ENCODE assay signal across 20 cellular contexts in genomic region chr2:69907216-69907615, GRCh38. TPM values are rescaled to one million over a fixed set of nuclear protein-coding genes. Genes with fewer than 3 reads are reported as not detected.
DNase-seq lines count a peak whose midpoint lies in the region; ATAC-seq and TF ChIP-seq lines count a peak whose summit lies in the region.
"Had no signal": no experiment of that assay in that cellular context is flagged by ENCODE, and none has a peak within 500 bp of the region (broad histone marks: within the 10 kb centered on the region; RNA-seq: fewer than 3 reads in every experiment).

No MANE protein-coding gene starts in this region.

- H3K36me3 Mint-ChIP-seq in activated CD4-positive, alpha-beta T cell treated with anti-CD3 and anti-CD28 coated beads, Interleukin-2, amount 10 ng/mL, durations not matched to agents 24 days and 14 days (ENCODE audit: low read depth): peaks cover 29% of the 10 kb centered on the region
- peaks cover 31% of the 10 kb centered on the region for H3K36me3 Mint-ChIP-seq in activated CD4-positive, alpha-beta T cell treated with anti-CD3 and anti-CD28 coated beads for 36 hours (ENCODE audit: low read depth)
- peaks cover 46% of the 10 kb centered on the region for H3K36me3 Mint-ChIP-seq in stimulated activated naive CD8-positive, alpha-beta T cell treated with anti-CD3 and anti-CD28 coated beads, Interleukin-15, Interleukin-2, amounts not matched to agents 100 ng/mL and 50 ng/mL, for 24 hours (ENCODE audit: low read depth)

- TF ChIP-seq CTCF in left lung (IDR thresholded peaks at IDR 0.05) (no peak), upper lobe of right lung (IDR thresholded peaks at IDR 0.05) (no peak)

- H3K4me3 Mint-ChIP-seq in activated CD4-positive, alpha-beta T cell treated with anti-CD3 and anti-CD28 coated beads, Interleukin-2, amount 10 ng/mL, durations not matched to agents 24 days and 14 days: no peak overlapping the region
- no peak overlapping the region for H3K4me3 Mint-ChIP-seq in activated CD4-positive, alpha-beta T cell treated with anti-CD3 and anti-CD28 coated beads for 36 hours
- H3K4me3 Mint-ChIP-seq in stimulated activated naive CD8-positive, alpha-beta T cell treated with anti-CD3 and anti-CD28 coated beads, Interleukin-15, Interleukin-2, amounts not matched to agents 100 ng/mL and 50 ng/mL, for 24 hours: no peak overlapping the region
- no peak overlapping the region for H3K4me3 Mint-ChIP-seq in stimulated activated naive CD8-positive, alpha-beta T cell treated with anti-CD3 and anti-CD28 coated beads, Interleukin-15, amount 100 ng/mL, for 72 hours
- H3K4me3 Mint-ChIP-seq: B cell; CD14-positive monocyte; CD4-positive, CD25-positive, alpha-beta regulatory T cell; CD8-positive, alpha-beta T cell had no signal

- no peak overlapping the region for H3K27ac Mint-ChIP-seq in activated CD4-positive, alpha-beta T cell treated with anti-CD3 and anti-CD28 coated beads, Interleukin-2, amount 10 ng/mL, durations not matched to agents 24 days and 14 days
- H3K27ac Mint-ChIP-seq in activated CD4-positive, alpha-beta T cell treated with anti-CD3 and anti-CD28 coated beads for 36 hours: no peak overlapping the region
- H3K27ac Mint-ChIP-seq in stimulated activated naive CD8-positive, alpha-beta T cell treated with anti-CD3 and anti-CD28 coated beads, Interleukin-15, Interleukin-2, amounts not matched to agents 100 ng/mL and 50 ng/mL, for 24 hours: peak overlapping the region; percentile 21
- no peak overlapping the region for H3K27ac Mint-ChIP-seq in stimulated activated naive CD8-positive, alpha-beta T cell treated with anti-CD3 and anti-CD28 coated beads, Interleukin-15, amount 100 ng/mL, for 72 hours
- H3K27ac Mint-ChIP-seq: B cell; CD8-positive, alpha-beta T cell had no signal

- ATAC-seq in activated CD4-positive, alpha-beta T cell treated with anti-CD3 and anti-CD28 coated beads for 36 hours: no peak
- no peak for ATAC-seq in stimulated activated naive CD8-positive, alpha-beta T cell treated with anti-CD3 and anti-CD28 coated beads, Interleukin-15, amount 100 ng/mL, for 72 hours
- ATAC-seq in left lung (peak; percentile 74), upper lobe of right lung (peak; percentile 46)
- ATAC-seq: A549; CD8-positive, alpha-beta T cell had no signal

- peaks cover 0 to 22% of the 10 kb centered on the region in 2 donors for H3K4me1 ChIP-seq in left lung
- H3K4me1 ChIP-seq in upper lobe of right lung: no peaks in the 10 kb centered on the region
- H3K4me1 ChIP-seq: A549, Caco-2 had no signal

- H3K27me3 ChIP-seq in left lung: no peaks in the 10 kb centered on the region
- no peaks in the 10 kb centered on the region for H3K27me3 ChIP-seq in upper lobe of right lung
- H3K27me3 ChIP-seq: BLaER1 treated with 17β-estradiol and CSF1 and Interleukin-3, amounts not matched to agents 10 nM and 100 nM had no signal

- H3K9me3 Mint-ChIP-seq in activated CD4-positive, alpha-beta T cell treated with anti-CD3 and anti-CD28 coated beads, Interleukin-2, amount 10 ng/mL, durations not matched to agents 24 days and 14 days: no peaks in the 10 kb centered on the region
- H3K9me3 Mint-ChIP-seq in activated CD4-positive, alpha-beta T cell treated with anti-CD3 and anti-CD28 coated beads for 36 hours (ENCODE audit: low read depth): no peaks in the 10 kb centered on the region
- no peaks in the 10 kb centered on the region for H3K9me3 Mint-ChIP-seq in stimulated activated naive CD8-positive, alpha-beta T cell treated with anti-CD3 and anti-CD28 coated beads, Interleukin-15, Interleukin-2, amounts not matched to agents 100 ng/mL and 50 ng/mL, for 24 hours
- no peaks in the 10 kb centered on the region for H3K9me3 Mint-ChIP-seq in stimulated activated naive CD8-positive, alpha-beta T cell treated with anti-CD3 and anti-CD28 coated beads, Interleukin-15, amount 100 ng/mL, for 72 hours
- H3K9me3 Mint-ChIP-seq: CD4-positive, CD25-positive, alpha-beta regulatory T cell; CD8-positive, alpha-beta T cell had no signal

- POLR2A ChIA-PET in activated CD4-positive, alpha-beta T cell treated with anti-CD3 and anti-CD28 coated beads for 36 hours (lab: Charles Lee): interaction anchor here (0.6 kb wide), 1 partner anchor 284 kb away, joined by 3 read pairs; no protein-coding TSS in a partner anchor

- peak; percentile 40 for DNase-seq in activated CD4-positive, alpha-beta T cell treated with anti-CD3 and anti-CD28 coated beads, Interleukin-2, amount 10 ng/mL, durations not matched to agents 24 days and 14 days
- no peak for DNase-seq in activated CD4-positive, alpha-beta T cell treated with anti-CD3 and anti-CD28 coated beads for 36 hours
- no peak for DNase-seq in stimulated activated naive CD8-positive, alpha-beta T cell treated with anti-CD3 and anti-CD28 coated beads, Interleukin-15, amount 100 ng/mL, for 72 hours
- no peak for DNase-seq in left lung
- DNase-seq in upper lobe of right lung: no peak
- no peak for DNase-seq in amygdala (lab: John Stamatoyannopoulos, UW)
- no peak for DNase-seq in NCI-H524 (lab: John Stamatoyannopoulos, UW)
- DNase-seq: AML-193; Caco-2; Calu3; CD4-positive, CD25-positive, alpha-beta regulatory T cell; CD8-positive, alpha-beta T cell; DMS79 treated with DMSO at 0.1 percent for 48 hours; GF-D8 had no signal

- intact Hi-C loops in activated CD4-positive, alpha-beta T cell treated with anti-CD3 and anti-CD28 coated beads, Interleukin-2, amount 10 ng/mL, durations not matched to agents 24 days and 14 days (cut with micrococcal nuclease): no loop called here
- intact Hi-C loops in activated CD4-positive, alpha-beta T cell treated with anti-CD3 and anti-CD28 coated beads for 36 hours (cut with DNase I, micrococcal nuclease): no loop called here
- intact Hi-C loops in left lung (cut with DNase I) (no loop called here), upper lobe of right lung (cut with DNase I) (no loop called here)

- H3K4me3 ChIP-seq in left lung (no peak overlapping the region), upper lobe of right lung (no peak overlapping the region)
- H3K4me3 ChIP-seq: A549; BLaER1 treated with 17β-estradiol and CSF1 and Interleukin-3, amounts not matched to agents 10 nM and 100 nM had no signal

- CTCF ChIA-PET in activated CD4-positive, alpha-beta T cell treated with anti-CD3 and anti-CD28 coated beads for 36 hours (lab: Charles Lee): interaction anchor here (0.7 to 1.0 kb wide), 2 partner anchors 13 to 177 kb away, joined by 3 read pairs; partner anchors contain the start of gene SNRNP27

- peaks cover 19% of the 10 kb centered on the region for H3K4me1 Mint-ChIP-seq in activated CD4-positive, alpha-beta T cell treated with anti-CD3 and anti-CD28 coated beads, Interleukin-2, amount 10 ng/mL, durations not matched to agents 24 days and 14 days
- peaks cover 20% of the 10 kb centered on the region for H3K4me1 Mint-ChIP-seq in activated CD4-positive, alpha-beta T cell treated with anti-CD3 and anti-CD28 coated beads for 36 hours
- peaks cover 17% of the 10 kb centered on the region for H3K4me1 Mint-ChIP-seq in stimulated activated naive CD8-positive, alpha-beta T cell treated with anti-CD3 and anti-CD28 coated beads, Interleukin-15, Interleukin-2, amounts not matched to agents 100 ng/mL and 50 ng/mL, for 24 hours (ENCODE audit: low read depth)
- H3K4me1 Mint-ChIP-seq in stimulated activated naive CD8-positive, alpha-beta T cell treated with anti-CD3 and anti-CD28 coated beads, Interleukin-15, amount 100 ng/mL, for 72 hours: peaks cover 18% of the 10 kb centered on the region

- H3K36me3 ChIP-seq in left lung (peaks cover 0 to 68% of the 10 kb centered on the region in 2 donors), upper lobe of right lung (peaks cover 83% of the 10 kb centered on the region)

- H3K9me3 ChIP-seq in left lung: no peaks in the 10 kb centered on the region
- no peaks in the 10 kb centered on the region for H3K9me3 ChIP-seq in upper lobe of right lung
- H3K9me3 ChIP-seq: A549, Caco-2 had no signal

- H3K27me3 Mint-ChIP-seq in activated CD4-positive, alpha-beta T cell treated with anti-CD3 and anti-CD28 coated beads, Interleukin-2, amount 10 ng/mL, durations not matched to agents 24 days and 14 days: no peaks in the 10 kb centered on the region
- no peaks in the 10 kb centered on the region for H3K27me3 Mint-ChIP-seq in activated CD4-positive, alpha-beta T cell treated with anti-CD3 and anti-CD28 coated beads for 36 hours
- no peaks in the 10 kb centered on the region for H3K27me3 Mint-ChIP-seq in stimulated activated naive CD8-positive, alpha-beta T cell treated with anti-CD3 and anti-CD28 coated beads, Interleukin-15, Interleukin-2, amounts not matched to agents 100 ng/mL and 50 ng/mL, for 24 hours
- H3K27me3 Mint-ChIP-seq in stimulated activated naive CD8-positive, alpha-beta T cell treated with anti-CD3 and anti-CD28 coated beads, Interleukin-15, amount 100 ng/mL, for 72 hours: no peaks in the 10 kb centered on the region
- H3K27me3 Mint-ChIP-seq: B cell; CD4-positive, CD25-positive, alpha-beta regulatory T cell had no signal

- no peak overlapping the region for H3K27ac ChIP-seq in left lung
- H3K27ac ChIP-seq in upper lobe of right lung: no peak overlapping the region
- H3K27ac ChIP-seq: 22Rv1; A549; BLaER1 treated with 17β-estradiol and CSF1 and Interleukin-3, amounts not matched to agents 10 nM and 100 nM had no signal

RNA-seq across cellular contexts. Expression of gene MXD1, which starts 7.7 kb away (rescaled TPM):
- 11.7 and 12.6 TPM in 2 replicates for total RNA-seq in activated CD4-positive, alpha-beta T cell treated with anti-CD3 and anti-CD28 coated beads, Interleukin-2, amount 10 ng/mL, durations not matched to agents 24 days and 14 days
- 10 to 100 TPM in 1 of 2 experiments, 1 to 10 TPM in 1; 6.1 to 10.6 TPM for total RNA-seq in activated CD4-positive, alpha-beta T cell treated with anti-CD3 and anti-CD28 coated beads for 36 hours
- 10 to 100 TPM; 26.3 to 82.4 TPM for total RNA-seq in left lung
- 21.3 TPM for total RNA-seq in upper lobe of right lung

RNA-seq across cellular contexts. Expression of gene SNRNP27, which starts 13.5 kb away (rescaled TPM):
- total RNA-seq in activated CD4-positive, alpha-beta T cell treated with anti-CD3 and anti-CD28 coated beads, Interleukin-2, amount 10 ng/mL, durations not matched to agents 24 days and 14 days: 61.1 and 63.3 TPM in 2 replicates
- total RNA-seq in activated CD4-positive, alpha-beta T cell treated with anti-CD3 and anti-CD28 coated beads for 36 hours: 10 to 100 TPM; 67.7 to 76.6 TPM
- total RNA-seq in left lung (10 to 100 TPM; 37.1 to 39.1 TPM), upper lobe of right lung (41.0 TPM)

RNA-seq across cellular contexts. Expression of gene ASPRV1, which starts 54.2 kb away (rescaled TPM):
- 0.75 and 1.4 TPM in 2 replicates for total RNA-seq in activated CD4-positive, alpha-beta T cell treated with anti-CD3 and anti-CD28 coated beads, Interleukin-2, amount 10 ng/mL, durations not matched to agents 24 days and 14 days
- under 1 TPM; 0.32 to 0.73 TPM for total RNA-seq in activated CD4-positive, alpha-beta T cell treated with anti-CD3 and anti-CD28 coated beads for 36 hours
- total RNA-seq in left lung (1 to 10 TPM in 1 of 2 donors, under 1 TPM in 1; 0.73 to 1.2 TPM), upper lobe of right lung (2.1 TPM)

Comparison
In these comparisons a context has a peak if more than half of its experiments do, and no peak if none do; other contexts are left out.
1. ATAC-seq: peak in left lung (single experiment) and upper lobe of right lung (single experiment); none in activated CD4-positive, alpha-beta T cell treated with anti-CD3 and anti-CD28 coated beads for 36 hours (single experiment) and stimulated activated naive CD8-positive, alpha-beta T cell treated with anti-CD3 and anti-CD28 coated beads, Interleukin-15, amount 100 ng/mL, for 72 hours (single experiment).